Comparison of ENCODE assay signal across 7 cellular contexts in genomic region chr2:197378999-197379927, GRCh38. TPM values are rescaled to one million over a fixed set of nuclear protein-coding genes. Genes with fewer than 3 reads are reported as not detected.
DNase-seq lines count a peak whose midpoint lies in the region; ATAC-seq and TF ChIP-seq lines count a peak whose summit lies in the region.
"Not testable (repeated sequence)": the region's sequence is repeated elsewhere in the genome, so short reads cannot be mapped to it uniquely, and the experiment has no call there.

No MANE protein-coding gene starts in this region.

- not testable (repeated sequence) for H3K9me3 ChIP-seq in Panc1 (ENCODE audit: control insufficient read depth, insufficient read depth, low read depth, low read length); ascending aorta; psoas muscle

- not testable (repeated sequence) for H3K79me2 ChIP-seq in GM23338 (replicated peaks; ENCODE audit: insufficient read depth)

- H3K4me3 ChIP-seq in GM23338, psoas muscle: not testable (repeated sequence)
- peak overlapping the region; percentile 2 to 41; a peak in 3 of 4 replicates for H3K4me3 ChIP-seq in Panc1 (ENCODE audit: low read depth in 2 of 2, low read length in 2 of 2)
- H3K4me3 ChIP-seq in ascending aorta = peak overlapping the region; percentile 43 to 54
- H3K4me3 ChIP-seq in coronary artery = peak overlapping the region; percentile 39

- not testable (repeated sequence) for H3K9me3 Mint-ChIP-seq in GM23338; glutamatergic neuron (ENCODE audit: unreplicated experiment); natural killer cell treated with Interleukin-12 subunit alpha and Interleukin-12 subunit beta and Interleukin-15 and Interleukin-18, amount 100 ng/mL, for 72 hours

- H4K20me1 ChIP-seq in GM23338 (replicated peaks; ENCODE audit: insufficient read depth) = not testable (repeated sequence)

- not testable (repeated sequence) for DNase-seq in GM23338 (ENCODE audit: low spot score); Panc1 (ENCODE audit: low read depth, low spot score); ascending aorta (ENCODE audit: low spot score in 2 of 2); coronary artery (ENCODE audit: low spot score); natural killer cell treated with Interleukin-12 subunit alpha and Interleukin-12 subunit beta and Interleukin-15 and Interleukin-18, amount 100 ng/mL, for 72 hours (ENCODE audit: low spot score); psoas muscle
- DNase-seq in glutamatergic neuron = peak; percentile 25

- H3K27me3 Mint-ChIP-seq in GM23338 (ENCODE audit: insufficient read depth, low read depth, poor library complexity); glutamatergic neuron (ENCODE audit: unreplicated experiment); natural killer cell treated with Interleukin-12 subunit alpha and Interleukin-12 subunit beta and Interleukin-15 and Interleukin-18, amount 100 ng/mL, for 72 hours: not testable (repeated sequence)

- not testable (repeated sequence) for H3F3A ChIP-seq in GM23338 (replicated peaks; ENCODE audit: low read depth)

- CTCF ChIA-PET in Panc1 (lab: Charles Lee) = interaction anchor here (0.7 kb wide), 1 partner anchor 365 kb away, joined by 10 read pairs; no protein-coding TSS in a partner anchor

- H3K4me1 ChIP-seq in GM23338 (ENCODE audit: insufficient read depth); Panc1 (ENCODE audit: control insufficient read depth, insufficient read depth, low read length); ascending aorta; psoas muscle: not testable (repeated sequence)

- 63 to 69% (median 69%) methylated on average over 8 of the region's 8 CpGs for WGBS in psoas muscle, 3 donors

- intact Hi-C loops in Panc1 (cut with micrococcal nuclease; ENCODE audit: unreplicated experiment) (loop anchor here (1.0 to 5.0 kb wide), 4 partner anchors 188 to 367 kb away; no protein-coding TSS in a partner anchor), ascending aorta (cut with DNase I) (loop anchor here (1.0 to 5.0 kb wide), 4 partner anchors 67 to 367 kb away; partner anchors contain the start of gene ANKRD44), psoas muscle (cut with DNase I) (loop anchor here (1.0 to 5.0 kb wide), 4 partner anchors 187 to 367 kb away; no protein-coding TSS in a partner anchor)

- not testable (repeated sequence) for H3K4me2 ChIP-seq in GM23338

- H3K4me3 Mint-ChIP-seq in GM23338 = not testable (repeated sequence)
- peak overlapping the region; percentile 70 for H3K4me3 Mint-ChIP-seq in glutamatergic neuron (ENCODE audit: unreplicated experiment)
- H3K4me3 Mint-ChIP-seq in natural killer cell treated with Interleukin-12 subunit alpha and Interleukin-12 subunit beta and Interleukin-15 and Interleukin-18, amount 100 ng/mL, for 72 hours = peak overlapping the region; percentile 11

- not testable (repeated sequence) for H3K36me3 Mint-ChIP-seq in GM23338 (ENCODE audit: low read depth); glutamatergic neuron (ENCODE audit: unreplicated experiment); natural killer cell treated with Interleukin-12 subunit alpha and Interleukin-12 subunit beta and Interleukin-15 and Interleukin-18, amount 100 ng/mL, for 72 hours

- peak; percentile 51 for ATAC-seq in GM23338
- ATAC-seq in Panc1 = peak; percentile 36
- not testable (repeated sequence) for ATAC-seq in natural killer cell treated with Interleukin-12 subunit alpha and Interleukin-12 subunit beta and Interleukin-15 and Interleukin-18, amount 100 ng/mL, for 72 hours
- ATAC-seq in psoas muscle = peak; percentile 5 to 16 (median 8)

- not testable (repeated sequence) for H3K27me3 ChIP-seq in GM23338 (ENCODE audit: insufficient read depth); Panc1 (ENCODE audit: control insufficient read depth, insufficient read depth, low read length); ascending aorta; psoas muscle (ENCODE audit: insufficient read depth in 3 of 3, low read length in 2 of 3)

- TF ChIP-seq CTCF in GM23338 (conservative IDR thresholded peaks at IDR 0.05; ENCODE audit: low read depth in 2 of 2); Panc1 (IDR thresholded peaks at IDR 0.05); ascending aorta (IDR thresholded peaks at IDR 0.05); coronary artery (IDR thresholded peaks at IDR 0.05); glutamatergic neuron (IDR thresholded peaks at IDR 0.05; ENCODE audit: partially characterized antibody, unreplicated experiment); psoas muscle (IDR thresholded peaks at IDR 0.05): not testable (repeated sequence)

- not testable (repeated sequence) for H3K9me2 ChIP-seq in GM23338 (ENCODE audit: insufficient read depth)

- in situ Hi-C loops in Panc1 (cut with HindIII; ENCODE audit: low pct_unique_long_range_greater_than_20kb, low sequenced_read_pairs) = not testable (repeated sequence)

- H3K4me1 Mint-ChIP-seq in GM23338 = not testable (repeated sequence)
- peaks cover 17% of the 10 kb centered on the region for H3K4me1 Mint-ChIP-seq in glutamatergic neuron (ENCODE audit: low read depth, unreplicated experiment)
- peaks cover 2 to 15% of the 10 kb centered on the region in 2 donors for H3K4me1 Mint-ChIP-seq in natural killer cell treated with Interleukin-12 subunit alpha and Interleukin-12 subunit beta and Interleukin-15 and Interleukin-18, amount 100 ng/mL, for 72 hours (ENCODE audit: low read depth in 2 of 2)

- BruUV-seq in Panc1 (replicated peaks; lab: Mats Ljungman, UMichigan) = not testable (repeated sequence)

- not testable (repeated sequence) for H3K27ac ChIP-seq in GM23338 (ENCODE audit: low read depth); Panc1 (ENCODE audit: low read length); psoas muscle
- H3K27ac ChIP-seq in ascending aorta (peak overlapping the region; percentile 50 to 51), coronary artery (peak overlapping the region in 1 of 2 donors; percentile 58)

- peak overlapping the region; percentile 50 for H2AFZ ChIP-seq in GM23338

- 0 out of 2 replicates have a peak overlapping the region, but pooled peaks have one; percentile 12 for H3K27ac Mint-ChIP-seq in GM23338
- H3K27ac Mint-ChIP-seq in glutamatergic neuron (ENCODE audit: unreplicated experiment) = peak overlapping the region; percentile 97
- H3K27ac Mint-ChIP-seq in natural killer cell treated with Interleukin-12 subunit alpha and Interleukin-12 subunit beta and Interleukin-15 and Interleukin-18, amount 100 ng/mL, for 72 hours = not testable (repeated sequence)

- POLR2A ChIA-PET in Panc1 (lab: Charles Lee) = interaction anchor here (0.7 kb wide), 1 partner anchor 165 kb away, joined by 6 read pairs; no protein-coding TSS in a partner anchor

- not testable (repeated sequence) for H3K36me3 ChIP-seq in GM23338 (ENCODE audit: insufficient read depth); Panc1 (ENCODE audit: control insufficient read depth, insufficient read depth, low read length); ascending aorta; psoas muscle (ENCODE audit: insufficient read depth in 1 of 2, low read depth in 1 of 2)

RNA-seq across cellular contexts. Expression of gene SF3B1, which starts 55.6 kb away (rescaled TPM):
- total RNA-seq in GM23338 (2014; rRNA removed; shearing (Covaris generic)) = 340 and 354 TPM in 2 replicates
- 181 and 238 TPM in 2 replicates for polyA plus RNA-seq in GM23338 (2016; fragmentation: Nextera tagmentation; extraction: Ambion mirVana)
- 275 TPM for total RNA-seq in Panc1 (2021; ENCODE audit: unreplicated experiment)
- 178 TPM for polyA plus RNA-seq in Panc1 (2012; ENCODE audit: insufficient read length)
- 88.6 TPM for total RNA-seq in ascending aorta
- total RNA-seq in glutamatergic neuron (ENCODE audit: unreplicated experiment) = 401 TPM
- 100 to 1,000 TPM; 272 to 287 TPM for total RNA-seq in natural killer cell treated with Interleukin-12 subunit alpha and Interleukin-12 subunit beta and Interleukin-15 and Interleukin-18, amount 100 ng/mL, for 72 hours
- total RNA-seq in psoas muscle = 100 to 1,000 TPM; 112 to 162 (median 142) TPM
- 100 to 1,000 TPM in 2 of 3 donors, 10 to 100 TPM in 1; 89.2 to 137 (median 116) TPM for polyA plus RNA-seq in psoas muscle
